In the genomic region with DNA sequence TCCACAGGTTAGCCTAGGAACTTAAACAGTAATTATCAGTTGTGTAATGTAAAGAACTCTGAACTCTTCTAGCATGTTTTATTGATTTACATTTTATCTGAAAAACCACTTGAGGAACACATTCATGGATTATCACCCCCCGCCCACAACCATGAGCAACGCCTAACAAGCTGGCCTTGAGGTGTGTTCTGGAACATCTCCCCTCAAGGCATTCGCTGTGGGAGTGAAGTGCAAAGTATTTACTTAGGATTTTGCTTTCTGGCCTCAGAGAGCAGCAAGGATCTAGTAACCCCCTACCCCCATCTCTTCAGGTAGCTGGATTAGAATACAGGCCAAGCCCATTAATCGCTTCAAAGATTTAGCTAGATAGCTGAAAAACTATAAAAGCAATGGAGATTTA, we compare ENCODE assay signal across 24 cellular contexts. TPM values are rescaled to one million over a fixed set of nuclear protein-coding genes. Genes with fewer than 3 reads are reported as not detected.
DNase-seq lines count a peak whose midpoint lies in the region; ATAC-seq, FAIRE-seq and TF ChIP-seq lines count a peak whose summit lies in the region.
"Had no signal": no experiment of that assay in that cellular context is flagged by ENCODE, and none has a peak within 500 bp of the region (broad histone marks: within the 10 kb centered on the region; RNA-seq: fewer than 3 reads in every experiment).

No MANE protein-coding gene starts in this region.

- no peaks in the 10 kb centered on the region for H3K9me3 Mint-ChIP-seq in MCF 10A (ENCODE audit: unreplicated experiment)
- H3K9me3 Mint-ChIP-seq in natural killer cell = no peaks in the 10 kb centered on the region
- H3K9me3 Mint-ChIP-seq: CD14-positive monocyte had no signal

- H3K4me1 ChIP-seq in mammary epithelial cell (ENCODE audit: insufficient read depth, low read length) = peaks cover 35% of the 10 kb centered on the region
- H3K4me1 ChIP-seq in keratinocyte (ENCODE audit: control insufficient read depth, extremely low read depth, insufficient read depth, low read length) = peaks cover 30% of the 10 kb centered on the region
- H3K4me1 ChIP-seq in smooth muscle cell (ENCODE audit: low read depth) = no peaks in the 10 kb centered on the region
- H3K4me1 ChIP-seq: BE2C had no signal

- H3K27me3 Mint-ChIP-seq in MCF 10A (ENCODE audit: insufficient read depth, unreplicated experiment) = no peaks in the 10 kb centered on the region
- no peaks in the 10 kb centered on the region for H3K27me3 Mint-ChIP-seq in natural killer cell (ENCODE audit: low read depth in 2 of 2)

- DNase-seq in mammary epithelial cell = no peak
- no peak for DNase-seq in MCF 10A (ENCODE audit: unreplicated experiment)
- DNase-seq in RWPE1 (ENCODE audit: low spot score) = peak; percentile 35
- no peak for DNase-seq in keratinocyte (ENCODE audit: low read depth, low spot score)
- DNase-seq in smooth muscle cell (lab: John Stamatoyannopoulos, UW; ENCODE audit: unreplicated experiment) = no peak
- DNase-seq in NCI-H146 treated with DMSO at 0.1 percent for 48 hours (lab: John Stamatoyannopoulos, UW; ENCODE audit: unreplicated experiment) = no peak
- no peak for DNase-seq in natural killer cell
- DNase-seq in SIG-M5 (lab: John Stamatoyannopoulos, UW) = no peak
- DNase-seq: 8988T, ACHN, BE2C, Kasumi-1, NCI-H1694, NCI-H2029 treated with DMSO at 0.1 percent for 48 hours, NCI-H510A, SHP77 treated with DMSO at 0.1 percent for 48 hours had no signal

- no peaks in the 10 kb centered on the region for H3F3A ChIP-seq in smooth muscle cell (ENCODE audit: low read depth)

- H3K9me3 ChIP-seq in mammary epithelial cell (replicated peaks; ENCODE audit: insufficient read depth, low read length) (no peaks in the 10 kb centered on the region), keratinocyte (ENCODE audit: control insufficient read depth, low read depth, low read length) (no peaks in the 10 kb centered on the region), smooth muscle cell (replicated peaks; ENCODE audit: low read depth) (no peaks in the 10 kb centered on the region)
- H3K9me3 ChIP-seq: BE2C had no signal

- WGBS in mammary epithelial cell (ENCODE audit: low coverage, missing lambda C conversion rate) = 52% methylated on average over 3 of the region's 4 CpGs
- WGBS in smooth muscle cell (ENCODE audit: low lambda C conversion rate) = 65% methylated on average over 4 of the region's 4 CpGs

- H3K27ac Mint-ChIP-seq in MCF 10A (ENCODE audit: low read depth, unreplicated experiment) (no peak overlapping the region), natural killer cell (no peak overlapping the region)
- H3K27ac Mint-ChIP-seq: CD14-positive monocyte had no signal

- FAIRE-seq in keratinocyte (lab: Jason Lieb, UNC) = no peak
- FAIRE-seq: D721Med, H54, K562 had no signal

- H3K27me3 ChIP-seq in mammary epithelial cell (ENCODE audit: insufficient read depth, low read length) (no peaks in the 10 kb centered on the region), keratinocyte (ENCODE audit: control insufficient read depth, extremely low read depth, insufficient read depth, low read length) (no peaks in the 10 kb centered on the region), smooth muscle cell (ENCODE audit: low read depth) (no peaks in the 10 kb centered on the region)
- H3K27me3 ChIP-seq: BE2C had no signal

- H3K4me2 ChIP-seq in mammary epithelial cell (ENCODE audit: insufficient read depth, low read depth, low read length) = peak overlapping the region; percentile 72
- H3K4me2 ChIP-seq in keratinocyte (ENCODE audit: control insufficient read depth, extremely low read depth, insufficient read depth, low read depth, low read length) = peak overlapping the region; percentile 74
- no peak overlapping the region for H3K4me2 ChIP-seq in smooth muscle cell

- H3K4me3 Mint-ChIP-seq in MCF 10A (ENCODE audit: unreplicated experiment) (no peak overlapping the region), natural killer cell (no peak overlapping the region)
- H3K4me3 Mint-ChIP-seq: CD14-positive monocyte had no signal

- BruUV-seq in mammary epithelial cell (replicated peaks; lab: Mats Ljungman, UMichigan) (no TSS peak), MCF 10A (replicated peaks; lab: Mats Ljungman, UMichigan) (no TSS peak)

- H3K4me1 Mint-ChIP-seq in MCF 10A (ENCODE audit: insufficient read depth, unreplicated experiment) = peaks cover 26% of the 10 kb centered on the region
- peaks cover 4 to 5% of the 10 kb centered on the region in 2 donors for H3K4me1 Mint-ChIP-seq in natural killer cell
- H3K4me1 Mint-ChIP-seq: CD14-positive monocyte had no signal

- in situ Hi-C loops in mammary epithelial cell (cut with MboI; ENCODE audit: low sequenced_read_pairs in 2 of 2) = no loop called here

- dilution Hi-C loops in mammary epithelial cell (cut with HindIII; ENCODE audit: low sequenced_read_pairs) (no loop called here), keratinocyte (cut with MboI; ENCODE audit: extremely low pct_ligation_motif_present, low sequenced_read_pairs) (no loop called here)

- no peak for ATAC-seq in natural killer cell
- ATAC-seq: K562 had no signal

- H3K4me3 ChIP-seq in mammary epithelial cell (replicated peaks in 1 of 3; ENCODE audit: insufficient read depth in 1 of 3, low read depth in 2 of 3, low read length in 3 of 3) (no peak overlapping the region), keratinocyte (ENCODE audit: control insufficient read depth in 2 of 3, extremely low read depth in 1 of 3, insufficient read depth in 2 of 3, low read depth in 1 of 3, low read length in 3 of 3) (no peak overlapping the region), smooth muscle cell (no peak overlapping the region)
- H3K4me3 ChIP-seq: K562, SK-N-MC had no signal

- H3K79me2 ChIP-seq in mammary epithelial cell (ENCODE audit: insufficient read depth, low read length) (peaks cover 5% of the 10 kb centered on the region), keratinocyte (ENCODE audit: control insufficient read depth, insufficient read depth, low read length) (no peaks in the 10 kb centered on the region), smooth muscle cell (ENCODE audit: low read depth) (no peaks in the 10 kb centered on the region)

- H3K9me1 ChIP-seq in keratinocyte (ENCODE audit: control insufficient read depth, extremely low read depth, insufficient read depth, low read length) = peaks cover 3% of the 10 kb centered on the region

- H3K36me3 ChIP-seq in mammary epithelial cell (ENCODE audit: insufficient read depth, low read length) (peaks cover 15% of the 10 kb centered on the region), keratinocyte (ENCODE audit: control insufficient read depth in 2 of 2, extremely low read depth in 1 of 2, insufficient read depth in 2 of 2, low read length in 2 of 2) (peaks cover 21 to 36% of the 10 kb centered on the region in 2 experiments), smooth muscle cell (ENCODE audit: low read depth) (no peaks in the 10 kb centered on the region)

- H4K20me1 ChIP-seq in mammary epithelial cell (ENCODE audit: insufficient read depth, low read length) = no peaks in the 10 kb centered on the region
- H4K20me1 ChIP-seq in keratinocyte (ENCODE audit: control insufficient read depth, extremely low read depth, insufficient read depth, low read length) = no peaks in the 10 kb centered on the region
- no peaks in the 10 kb centered on the region for H4K20me1 ChIP-seq in smooth muscle cell (ENCODE audit: low read depth)

- intact Hi-C loops in mammary epithelial cell (cut with micrococcal nuclease) (loop anchor here (5.0 kb wide), 1 partner anchor 225 kb away; a partner anchor contains a TSS), MCF 10A (cut with micrococcal nuclease) (no loop called here), natural killer cell (cut with micrococcal nuclease) (no loop called here)

- no peak for TF ChIP-seq CTCF in mammary epithelial cell (conservative IDR thresholded peaks at IDR 0.05 in 1 of 2, IDR thresholded peaks at IDR 0.05 in 1 of 2; ENCODE audit: extremely low read depth in 1 of 2, insufficient read depth in 1 of 2, low read depth in 1 of 2, low read length in 2 of 2)
- TF ChIP-seq CTCF in MCF 10A (IDR thresholded peaks at IDR 0.05; ENCODE audit: unreplicated experiment) = no peak
- no peak for TF ChIP-seq CTCF in RWPE1 (conservative IDR thresholded peaks at IDR 0.05; ENCODE audit: low read depth)
- no peak for TF ChIP-seq CTCF in keratinocyte (optimal IDR thresholded peaks at IDR 0.05 in 1 of 3, IDR thresholded peaks at IDR 0.05 in 1 of 3, conservative IDR thresholded peaks at IDR 0.05 in 1 of 3; ENCODE audit: extremely low read depth in 1 of 3, insufficient read depth in 2 of 3, low read length in 3 of 3)
- no peak for TF ChIP-seq CTCF in smooth muscle cell (IDR thresholded peaks at IDR 0.05; ENCODE audit: borderline replicate concordance, insufficient read depth, poor library complexity, severe bottlenecking)
- TF ChIP-seq CTCF in natural killer cell (IDR thresholded peaks at IDR 0.05) = no peak

- H3K9ac ChIP-seq in mammary epithelial cell (ENCODE audit: insufficient read depth, low read length) (no peak overlapping the region), keratinocyte (ENCODE audit: control insufficient read depth, extremely low read depth, insufficient read depth, low read length) (no peak overlapping the region), smooth muscle cell (ENCODE audit: low read depth) (peak overlapping the region; percentile 16)

- POLR2A ChIA-PET in MCF 10A (lab: Yijun Ruan, JAX) (interaction anchor here (0.7 to 1.3 kb wide), 3 partner anchors 9 to 37 kb away, joined by 3 to 4 read pairs (median 4); no protein-coding TSS in a partner anchor), RWPE1 (lab: Yijun Ruan, JAX; ENCODE audit: low non-redundant PET) (no interaction called here)

- peak overlapping the region; percentile 86 for H3K27ac ChIP-seq in mammary epithelial cell (ENCODE audit: insufficient read depth, low read depth, low read length)
- no peak overlapping the region for H3K27ac ChIP-seq in RWPE1
- H3K27ac ChIP-seq in keratinocyte (ENCODE audit: control insufficient read depth, insufficient read depth, low read length) = no peak overlapping the region
- H3K27ac ChIP-seq in smooth muscle cell (ENCODE audit: low read depth) = peak overlapping the region; percentile 72
- H3K27ac ChIP-seq: SK-N-MC had no signal

- H3K36me3 Mint-ChIP-seq in MCF 10A (ENCODE audit: insufficient read depth, unreplicated experiment) = peaks cover 58% of the 10 kb centered on the region
- peaks cover 25% of the 10 kb centered on the region for H3K36me3 Mint-ChIP-seq in natural killer cell

- CTCF ChIA-PET in mammary epithelial cell (lab: Charles Lee; ENCODE audit: low non-redundant PET) (no interaction called here), MCF 10A (lab: Yijun Ruan, JAX) (interaction anchor here (0.6 to 0.9 kb wide), 2 partner anchors 19 to 269 kb away, joined by 3 read pairs; no protein-coding TSS in a partner anchor), RWPE1 (lab: Yijun Ruan, JAX) (interaction anchor here (0.6 to 0.8 kb wide), 2 partner anchors 32 to 805 kb away, joined by 3 read pairs; no protein-coding TSS in a partner anchor)

- H2AFZ ChIP-seq in mammary epithelial cell (ENCODE audit: low read depth, low read length) = no peak overlapping the region
- H2AFZ ChIP-seq in keratinocyte (ENCODE audit: control insufficient read depth, low read length) = no peak overlapping the region
- no peak overlapping the region for H2AFZ ChIP-seq in smooth muscle cell (ENCODE audit: low read depth)

RNA-seq across cellular contexts. Expression of a gene that starts 37.4 kb away (rescaled TPM):
- 10 to 100 TPM; 22.7 to 27.0 TPM for total RNA-seq in mammary epithelial cell
- 17.3 TPM for polyA plus RNA-seq in mammary epithelial cell
- polyA minus RNA-seq in mammary epithelial cell = 27.1 TPM
- total RNA-seq in MCF 10A (2022) = 28.5 and 28.8 TPM in 2 replicates
- 18.8 to 25.2 TPM (median 21.0 TPM) in 3 replicates for polyA plus RNA-seq in keratinocyte
- polyA plus RNA-seq in keratinocyte (2011; ENCODE audit: low read depth) = 6.1 TPM
- polyA plus RNA-seq in keratinocyte (2011; cell fraction: cytosol; rRNA removed) = 13.8 and 18.7 TPM in 2 replicates
- polyA plus RNA-seq in keratinocyte (2011; cell fraction: nucleus; rRNA removed) = 32.8 and 33.9 TPM in 2 replicates
- polyA plus RNA-seq in keratinocyte (2012; ENCODE audit: low replicate concordance) = 15.6 and 18.5 TPM in 2 replicates
- 18.0 to 25.9 TPM (median 24.5 TPM) in 3 replicates for polyA minus RNA-seq in keratinocyte
- polyA minus RNA-seq in keratinocyte (2011; cell fraction: cytosol; rRNA and poly(A)+ RNA removed) = 21.1 TPM
- polyA minus RNA-seq in keratinocyte (2011; cell fraction: nucleus; rRNA and poly(A)+ RNA removed) = 22.9 and 34.7 TPM in 2 replicates
- total RNA-seq in smooth muscle cell = 11.0 and 11.9 TPM in 2 replicates
- 5.9 and 6.6 TPM in 2 replicates for polyA plus RNA-seq in smooth muscle cell
- 10 to 100 TPM in 2 of 3 donors, 1 to 10 TPM in 1; 6.5 to 12.2 (median 11.5) TPM for total RNA-seq in natural killer cell

RNA-seq across cellular contexts. Expression of a gene that starts 37.8 kb away (rescaled TPM):
- total RNA-seq in mammary epithelial cell (10 to 100 TPM; 19.5 to 20.8 TPM), MCF 10A (2022) (18.3 and 19.7 TPM in 2 replicates), smooth muscle cell (16.7 and 19.7 TPM in 2 replicates), natural killer cell (10 to 100 TPM; 11.0 to 12.7 (median 12.6) TPM)
- polyA plus RNA-seq in mammary epithelial cell (5.2 TPM), keratinocyte (5.2 to 7.7 TPM (median 6.6 TPM) in 3 replicates), smooth muscle cell (5.6 and 8.3 TPM in 2 replicates)
- polyA minus RNA-seq in mammary epithelial cell (23.3 TPM), keratinocyte (7.4 to 13.8 TPM (median 12.5 TPM) in 3 replicates)
- 2.2 TPM for polyA plus RNA-seq in keratinocyte (2011; ENCODE audit: low read depth)
- polyA plus RNA-seq in keratinocyte (2011; cell fraction: cytosol; rRNA removed) = 4.5 and 6.7 TPM in 2 replicates
- 7.4 and 8.8 TPM in 2 replicates for polyA plus RNA-seq in keratinocyte (2011; cell fraction: nucleus; rRNA removed)
- 6.7 and 12.5 TPM in 2 replicates for polyA plus RNA-seq in keratinocyte (2012; ENCODE audit: low replicate concordance)
- 9.0 TPM for polyA minus RNA-seq in keratinocyte (2011; cell fraction: cytosol; rRNA and poly(A)+ RNA removed)
- 8.7 and 17.3 TPM in 2 replicates for polyA minus RNA-seq in keratinocyte (2011; cell fraction: nucleus; rRNA and poly(A)+ RNA removed)

RNA-seq across cellular contexts. Expression of a gene that starts 50.0 kb away (rescaled TPM):
- total RNA-seq in mammary epithelial cell (not detected), MCF 10A (2022) (not detected in 2 replicates), smooth muscle cell (not detected in 2 replicates), natural killer cell (not detected)
- polyA plus RNA-seq in mammary epithelial cell (not detected), keratinocyte (not detected in 3 replicates), smooth muscle cell (0.24 TPM in 1 of 2 replicates, not detected in the other)
- polyA minus RNA-seq in mammary epithelial cell (not detected), keratinocyte (not detected in 3 replicates)
- not detected for polyA plus RNA-seq in keratinocyte (2011; ENCODE audit: low read depth)
- not detected in 2 replicates for polyA plus RNA-seq in keratinocyte (2011; cell fraction: cytosol; rRNA removed)
- polyA plus RNA-seq in keratinocyte (2011; cell fraction: nucleus; rRNA removed) = not detected in 2 replicates
- not detected in 2 replicates for polyA plus RNA-seq in keratinocyte (2012; ENCODE audit: low replicate concordance)
- not detected for polyA minus RNA-seq in keratinocyte (2011; cell fraction: cytosol; rRNA and poly(A)+ RNA removed)
- polyA minus RNA-seq in keratinocyte (2011; cell fraction: nucleus; rRNA and poly(A)+ RNA removed) = not detected in 2 replicates
- total RNA-seq: HT1080, K562, M059J, RPMI7951 had no signal
- polyA plus RNA-seq: CD14-positive monocyte, K562 had no signal

Comparison
In these comparisons a context has a peak if more than half of its experiments do, and no peak if none do; other contexts are left out.
1. H3K27ac ChIP-seq: peak in mammary epithelial cell (single experiment) and smooth muscle cell (single experiment); none in RWPE1 (single experiment) and keratinocyte (single experiment).